ENCODE assay signal across 9 cellular contexts in the genomic region with DNA sequence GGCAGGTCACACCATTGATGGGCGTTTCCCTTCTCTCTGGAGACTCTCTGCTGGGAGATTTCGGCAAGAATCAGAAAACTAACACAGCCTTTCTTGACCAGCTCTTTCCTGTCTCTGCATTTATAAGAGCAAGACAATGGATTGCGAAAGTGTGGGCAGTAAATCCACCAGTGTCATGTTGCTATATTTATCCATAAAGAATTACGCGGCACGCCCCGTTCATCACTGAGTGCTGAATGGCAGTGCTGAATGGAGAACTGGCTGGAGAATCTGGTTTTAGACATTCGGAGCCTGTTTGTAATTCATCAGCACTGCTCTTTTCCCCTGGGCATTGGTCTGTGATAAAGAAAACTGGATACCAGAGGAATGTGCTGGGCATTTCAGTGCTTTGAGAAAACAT. TPM values are rescaled to one million over a fixed set of nuclear protein-coding genes. Genes with fewer than 3 reads are reported as not detected.
DNase-seq lines count a peak whose midpoint lies in the region; ATAC-seq and TF ChIP-seq lines count a peak whose summit lies in the region.
"Had no signal": no experiment of that assay in that cellular context is flagged by ENCODE, and none has a peak within 500 bp of the region (broad histone marks: within the 10 kb centered on the region; RNA-seq: fewer than 3 reads in every experiment).

No MANE protein-coding gene starts in this region.

- H3K4me1 Mint-ChIP-seq in nephron progenitor cell: peaks cover 59% of the 10 kb centered on the region
- peaks cover 11% of the 10 kb centered on the region for H3K4me1 Mint-ChIP-seq in activated CD4-positive, alpha-beta memory T cell treated with anti-CD3 and anti-CD28 coated beads for 36 hours (ENCODE audit: low read depth)

- DNase-seq in DMS153 treated with DMSO at 0.1 percent for 48 hours (lab: John Stamatoyannopoulos, UW; ENCODE audit: unreplicated experiment) (peak; percentile 9), NOMO-1 treated with DMSO at 0.1 percent for 48 hours (lab: John Stamatoyannopoulos, UW; ENCODE audit: unreplicated experiment) (peak; percentile 93), epithelial cell of prostate (ENCODE audit: low read depth, low spot score) (peak; percentile 95), nephron progenitor cell (peak; percentile 12)
- DNase-seq in activated CD4-positive, alpha-beta memory T cell treated with anti-CD3 and anti-CD28 coated beads for 36 hours: no peak
- no peak for DNase-seq in stimulated activated CD4-positive, alpha-beta T cell treated with anti-CD3 and anti-CD28 coated beads, Interleukin-4, amount 100 ng/mL, for 1 hour

- H3K36me3 Mint-ChIP-seq in nephron progenitor cell (ENCODE audit: low read depth): no peaks in the 10 kb centered on the region
- H3K36me3 Mint-ChIP-seq in activated CD4-positive, alpha-beta memory T cell treated with anti-CD3 and anti-CD28 coated beads for 36 hours: no peaks in the 10 kb centered on the region

- no peak overlapping the region for H3K4me3 Mint-ChIP-seq in nephron progenitor cell
- no peak overlapping the region for H3K4me3 Mint-ChIP-seq in activated CD4-positive, alpha-beta memory T cell treated with anti-CD3 and anti-CD28 coated beads for 36 hours

- TF ChIP-seq CTCF in nephron progenitor cell (IDR thresholded peaks at IDR 0.05): no peak

- POLR2A ChIA-PET in activated CD4-positive, alpha-beta memory T cell treated with anti-CD3 and anti-CD28 coated beads for 36 hours (lab: Charles Lee): no interaction called here

- H3K27ac Mint-ChIP-seq in nephron progenitor cell: no peak overlapping the region
- no peak overlapping the region for H3K27ac Mint-ChIP-seq in activated CD4-positive, alpha-beta memory T cell treated with anti-CD3 and anti-CD28 coated beads for 36 hours

- intact Hi-C loops in activated CD4-positive, alpha-beta memory T cell treated with anti-CD3 and anti-CD28 coated beads for 36 hours (cut with micrococcal nuclease): loop anchor here (5.0 kb wide), 1 partner anchor 85 kb away; no protein-coding TSS in a partner anchor

- H3K9me3 Mint-ChIP-seq in nephron progenitor cell: no peaks in the 10 kb centered on the region
- no peaks in the 10 kb centered on the region for H3K9me3 Mint-ChIP-seq in activated CD4-positive, alpha-beta memory T cell treated with anti-CD3 and anti-CD28 coated beads for 36 hours

- CTCF ChIA-PET in activated CD4-positive, alpha-beta memory T cell treated with anti-CD3 and anti-CD28 coated beads for 36 hours (lab: Charles Lee): interaction anchor here (0.7 to 6.2 kb wide), 40 partner anchors 9 to 489 kb away, joined by 3 to 95 read pairs (median 5); partner anchors contain the start of gene ABHD17C

- H3K27me3 Mint-ChIP-seq in nephron progenitor cell (ENCODE audit: low read depth, poor library complexity): peaks cover 40% of the 10 kb centered on the region
- H3K27me3 Mint-ChIP-seq in activated CD4-positive, alpha-beta memory T cell treated with anti-CD3 and anti-CD28 coated beads for 36 hours: peaks cover 40% of the 10 kb centered on the region

- peak overlapping the region; percentile 84 for H3K27ac ChIP-seq in epithelial cell of prostate
- H3K27ac ChIP-seq: SJSA1 had no signal

- ATAC-seq in HG03139 (IDR thresholded peaks at IDR 0.05; ENCODE audit: unreplicated experiment) (no peak), HG03439 (IDR thresholded peaks at IDR 0.05; ENCODE audit: unreplicated experiment) (no peak)

RNA-seq across cellular contexts. Expression of gene CEMIP, which starts 2.0 kb away (rescaled TPM):
- total RNA-seq in activated CD4-positive, alpha-beta memory T cell treated with anti-CD3 and anti-CD28 coated beads for 36 hours: under 1 TPM in 1 of 2 experiments, not detected in 1; 0.07 TPM

Comparison
In these comparisons a context has a peak if more than half of its experiments do, and no peak if none do; other contexts are left out.
1. DNase-seq: peak in DMS153 treated with DMSO at 0.1 percent for 48 hours (single experiment), NOMO-1 treated with DMSO at 0.1 percent for 48 hours (single experiment), epithelial cell of prostate (single experiment) and nephron progenitor cell (single experiment); none in activated CD4-positive, alpha-beta memory T cell treated with anti-CD3 and anti-CD28 coated beads for 36 hours (single experiment) and stimulated activated CD4-positive, alpha-beta T cell treated with anti-CD3 and anti-CD28 coated beads, Interleukin-4, amount 100 ng/mL, for 1 hour (single experiment).